ENCODE assay signal across 18 cellular contexts in genomic region chr14:89845346-89845745, GRCh38.
DNase-seq lines count a peak whose midpoint lies in the region; ATAC-seq, FAIRE-seq and TF ChIP-seq lines count a peak whose summit lies in the region.
"Had no signal": no experiment of that assay in that cellular context is flagged by ENCODE, and none has a peak within 500 bp of the region (broad histone marks: within the 10 kb centered on the region; RNA-seq: fewer than 3 reads in every experiment).

No MANE protein-coding gene starts in this region.

- 16 to 55% (median 38%) methylated on average over 5 of the region's 5 CpGs for WGBS in small intestine, 3 donors
- 80 to 81% methylated on average over 5 of the region's 5 CpGs for WGBS in pancreas, 2 donors

- no peak for ATAC-seq in pancreas
- ATAC-seq: activated T-cell treated with anti-CD3 and anti-CD28 coated beads, Interleukin-2, amount 50 U/mL, for 72 hours; CD8-positive, alpha-beta T cell; GM12878; HCT116 had no signal

- intact Hi-C loops in pancreas (cut with DNase I) = no loop called here

- DNase-seq in HCEC 1CT (peak; percentile 91), astrocyte of the spinal cord (ENCODE audit: low read depth, low spot score) (peak; percentile 83), glomerular visceral epithelial cell (ENCODE audit: extremely low spot score) (peak; percentile 40), small intestine (peak; percentile 74), NCI-H2081 treated with DMSO at 0.1 percent for 48 hours (lab: John Stamatoyannopoulos, UW) (no peak), iPS-NIHi7 (ENCODE audit: extremely low spot score) (no peak), pancreas (no peak), NCI-H1930 (lab: John Stamatoyannopoulos, UW) (no peak)
- DNase-seq: activated CD4-positive, alpha-beta memory T cell treated with anti-CD3 and anti-CD28 coated beads for 36 hours; activated T-cell treated with anti-CD3 and anti-CD28 coated beads, Interleukin-2, amount 50 U/mL, for 72 hours; CD8-positive, alpha-beta T cell; NCI-H1417 treated with DMSO at 0.1 percent for 48 hours; NCI-H510A treated with DMSO at 0.1 percent for 48 hours had no signal

- H3K4me3 ChIP-seq in astrocyte of the spinal cord (ENCODE audit: low read depth, low read length) (no peak overlapping the region), small intestine (ENCODE audit: low read depth in 1 of 2, low read length in 2 of 2) (peak overlapping the region in 1 of 2 donors; percentile 5), pancreas (no peak overlapping the region)
- H3K4me3 ChIP-seq: GM12878, SK-N-MC had no signal

- H3K4me1 ChIP-seq in small intestine (ENCODE audit: control insufficient read depth in 2 of 2, insufficient read depth in 1 of 2, low read depth in 1 of 2, low read length in 1 of 2) = peaks cover 0 to 3% of the 10 kb centered on the region in 2 donors
- no peaks in the 10 kb centered on the region for H3K4me1 ChIP-seq in pancreas
- H3K4me1 ChIP-seq: parathyroid adenoma had no signal

- H3K36me3 ChIP-seq in small intestine (ENCODE audit: control insufficient read depth in 2 of 2, insufficient read depth in 2 of 2, low read length in 2 of 2) = no peaks in the 10 kb centered on the region
- H3K36me3 ChIP-seq in pancreas = no peaks in the 10 kb centered on the region

- H3K9me3 ChIP-seq in small intestine (ENCODE audit: control insufficient read depth, low read depth) (no peaks in the 10 kb centered on the region), pancreas (no peaks in the 10 kb centered on the region)

- FAIRE-seq in small intestine (lab: Jason Lieb, UNC) = no peak
- no peak for FAIRE-seq in pancreas (lab: Jason Lieb, UNC)
- FAIRE-seq: frontal cortex, GM12878 had no signal

- no peaks in the 10 kb centered on the region for H3K27me3 ChIP-seq in small intestine (ENCODE audit: control insufficient read depth in 2 of 2, insufficient read depth in 2 of 2, low read length in 2 of 2)
- no peaks in the 10 kb centered on the region for H3K27me3 ChIP-seq in pancreas

- TF ChIP-seq CTCF in astrocyte of the spinal cord (IDR thresholded peaks at IDR 0.05; ENCODE audit: low read depth, low read length) = no peak
- TF ChIP-seq CTCF in pancreas (IDR thresholded peaks at IDR 0.05) = no peak

- in situ Hi-C loops in astrocyte of the spinal cord (cut with HindIII; ENCODE audit: low sequenced_read_pairs) = no loop called here

- peak overlapping the region in 1 of 2 donors; percentile 15 for H3K27ac ChIP-seq in small intestine (ENCODE audit: low read depth in 1 of 2, low read length in 1 of 2)
- H3K27ac ChIP-seq in pancreas = no peak overlapping the region
- H3K27ac ChIP-seq: parathyroid adenoma, SK-N-MC had no signal

Comparison
In these comparisons a context has a peak if more than half of its experiments do, and no peak if none do; other contexts are left out.
1. DNase-seq: peak in HCEC 1CT (single experiment), astrocyte of the spinal cord (single experiment), glomerular visceral epithelial cell (single experiment) and small intestine (single experiment); none in NCI-H2081 treated with DMSO at 0.1 percent for 48 hours (single experiment), iPS-NIHi7 (single experiment), pancreas (0 of 6) and NCI-H1930 (0 of 2).